Comparison of ENCODE assay signal across 8 cellular contexts in the genomic region with DNA sequence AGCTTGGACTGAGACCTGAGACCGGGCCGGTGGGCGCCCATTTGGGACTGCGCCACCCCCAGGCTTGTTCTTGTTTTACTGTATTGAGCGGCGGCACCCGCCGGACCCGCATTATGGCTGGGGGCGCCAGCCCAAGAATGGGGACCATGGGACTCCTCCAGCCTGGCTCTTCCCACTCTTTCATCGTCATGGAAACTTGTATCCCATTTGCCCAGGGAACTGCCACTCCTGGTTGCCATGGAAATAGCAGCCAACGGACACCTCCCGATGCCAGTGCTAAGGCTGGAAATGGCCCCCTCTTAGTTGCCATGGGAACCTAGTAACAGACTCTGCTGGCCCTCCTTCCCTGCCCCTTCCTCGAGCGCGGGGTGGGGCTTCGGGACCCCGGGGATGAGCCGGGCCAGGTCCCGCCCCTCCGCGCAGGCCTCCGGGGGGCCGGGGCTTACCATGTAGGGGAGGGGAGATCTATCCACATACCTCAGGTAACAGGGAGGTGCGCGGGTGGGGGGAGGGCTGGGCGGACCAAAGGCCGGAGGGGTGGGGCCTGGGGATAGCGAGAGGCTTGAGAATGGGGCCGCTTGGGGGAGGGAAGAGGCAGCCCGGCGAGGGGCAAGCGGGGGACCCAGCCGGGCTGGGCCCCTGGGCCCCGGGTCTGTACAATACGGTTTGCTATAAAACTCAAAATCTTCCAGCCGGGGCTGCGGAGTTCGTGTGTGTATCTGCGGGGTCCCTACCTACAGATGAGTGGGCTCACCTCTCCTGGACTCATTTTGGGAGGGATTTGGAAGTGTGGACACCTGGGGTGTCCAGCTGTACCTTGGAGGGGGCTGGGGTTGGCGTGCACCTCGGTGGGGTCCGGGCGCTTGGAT. TPM values are rescaled to one million over a fixed set of nuclear protein-coding genes. Genes with fewer than 3 reads are reported as not detected.
DNase-seq lines count a peak whose midpoint lies in the region; ATAC-seq and TF ChIP-seq lines count a peak whose summit lies in the region.

No MANE protein-coding gene starts in this region.

- H3K27ac Mint-ChIP-seq in CD4-positive, CD25-positive, alpha-beta regulatory T cell: peak overlapping the region in 1 of 3 donors; percentile 51
- H3K27ac Mint-ChIP-seq in activated naive CD8-positive, alpha-beta T cell treated with anti-CD3 and anti-CD28 coated beads for 36 hours: peak overlapping the region; percentile 42
- H3K27ac Mint-ChIP-seq in neural crest cell (ENCODE audit: unreplicated experiment): peak overlapping the region; percentile 98

- H3K27me3 Mint-ChIP-seq in CD4-positive, CD25-positive, alpha-beta regulatory T cell: no peaks in the 10 kb centered on the region
- H3K27me3 Mint-ChIP-seq in activated naive CD8-positive, alpha-beta T cell treated with anti-CD3 and anti-CD28 coated beads for 36 hours: no peaks in the 10 kb centered on the region
- no peaks in the 10 kb centered on the region for H3K27me3 Mint-ChIP-seq in neural crest cell (ENCODE audit: low read depth)

- DNase-seq in CD4-positive, CD25-positive, alpha-beta regulatory T cell: no peak
- DNase-seq in NCI-H1105 treated with DMSO at 0.1 percent for 48 hours (lab: John Stamatoyannopoulos, UW) (peak; percentile 97), globus pallidus (ENCODE audit: low spot score) (peak; percentile 91), neural crest cell (ENCODE audit: low read depth, low spot score) (peak; percentile 91)
- no peak for DNase-seq in activated naive CD8-positive, alpha-beta T cell treated with anti-CD3 and anti-CD28 coated beads for 36 hours

- H3K4me3 ChIP-seq in CD4-positive, CD25-positive, alpha-beta regulatory T cell (ENCODE audit: low read depth, low read length): no peak overlapping the region

- H3K4me3 Mint-ChIP-seq in CD4-positive, CD25-positive, alpha-beta regulatory T cell: peak overlapping the region; percentile 71 to 93 (median 80)
- H3K4me3 Mint-ChIP-seq in activated naive CD8-positive, alpha-beta T cell treated with anti-CD3 and anti-CD28 coated beads for 36 hours: peak overlapping the region; percentile 89
- H3K4me3 Mint-ChIP-seq in neural crest cell: peak overlapping the region; percentile 94

- H3K36me3 Mint-ChIP-seq in CD4-positive, CD25-positive, alpha-beta regulatory T cell: peaks cover 8% of the 10 kb centered on the region
- peaks cover 14% of the 10 kb centered on the region for H3K36me3 Mint-ChIP-seq in activated naive CD8-positive, alpha-beta T cell treated with anti-CD3 and anti-CD28 coated beads for 36 hours
- peaks cover 13% of the 10 kb centered on the region for H3K36me3 Mint-ChIP-seq in neural crest cell (ENCODE audit: low read depth)

- peaks cover 0 to 23% (median 13%) of the 10 kb centered on the region in 4 donors for H3K4me1 Mint-ChIP-seq in CD4-positive, CD25-positive, alpha-beta regulatory T cell
- peaks cover 11% of the 10 kb centered on the region for H3K4me1 Mint-ChIP-seq in activated naive CD8-positive, alpha-beta T cell treated with anti-CD3 and anti-CD28 coated beads for 36 hours
- H3K4me1 Mint-ChIP-seq in neural crest cell: peaks cover 23% of the 10 kb centered on the region

- peaks cover 27% of the 10 kb centered on the region for H3K4me1 ChIP-seq in CD4-positive, CD25-positive, alpha-beta regulatory T cell (ENCODE audit: control insufficient read depth, insufficient read depth, low read length, poor library complexity, severe bottlenecking)

- H3K36me3 ChIP-seq in CD4-positive, CD25-positive, alpha-beta regulatory T cell (ENCODE audit: control insufficient read depth, insufficient read depth, low read length): peaks cover 3% of the 10 kb centered on the region

- H3K9me3 Mint-ChIP-seq in CD4-positive, CD25-positive, alpha-beta regulatory T cell: no peaks in the 10 kb centered on the region
- no peaks in the 10 kb centered on the region for H3K9me3 Mint-ChIP-seq in activated naive CD8-positive, alpha-beta T cell treated with anti-CD3 and anti-CD28 coated beads for 36 hours
- H3K9me3 Mint-ChIP-seq in neural crest cell: no peaks in the 10 kb centered on the region

- H3K27me3 ChIP-seq in CD4-positive, CD25-positive, alpha-beta regulatory T cell (ENCODE audit: control insufficient read depth, insufficient read depth, low read length): no peaks in the 10 kb centered on the region

- no peak for TF ChIP-seq CTCF in neural crest cell (conservative IDR thresholded peaks at IDR 0.05)

- no peak for ATAC-seq in CD4-positive, CD25-positive, alpha-beta regulatory T cell (ENCODE audit: low read depth in 2 of 2)
- ATAC-seq in GM19395 (IDR thresholded peaks at IDR 0.05; ENCODE audit: unreplicated experiment) (peak; percentile 24), HG02798 (IDR thresholded peaks at IDR 0.05; ENCODE audit: poor library complexity, unreplicated experiment) (no peak), HG03025 (IDR thresholded peaks at IDR 0.05; ENCODE audit: low FRiP score, unreplicated experiment) (no peak)

- no peaks in the 10 kb centered on the region for H3K9me3 ChIP-seq in CD4-positive, CD25-positive, alpha-beta regulatory T cell (ENCODE audit: control insufficient read depth in 2 of 2, low read length in 2 of 2)

- H3K27ac ChIP-seq in CD4-positive, CD25-positive, alpha-beta regulatory T cell (ENCODE audit: insufficient read depth, low read length, poor library complexity, severe bottlenecking): peak overlapping the region; percentile 63

RNA-seq across cellular contexts. Expression of a gene that starts 0.5 kb away (rescaled TPM):
- total RNA-seq in CD4-positive, CD25-positive, alpha-beta regulatory T cell: 7.7 TPM
- 10 to 100 TPM; 30.7 to 34.7 (median 31.7) TPM for polyA plus RNA-seq in CD4-positive, CD25-positive, alpha-beta regulatory T cell
- total RNA-seq in activated naive CD8-positive, alpha-beta T cell treated with anti-CD3 and anti-CD28 coated beads for 36 hours: 1 to 10 TPM; 5.4 to 5.7 TPM
- total RNA-seq in neural crest cell: 7.7 and 8.0 TPM in 2 replicates

RNA-seq across cellular contexts. Expression of a gene that starts 9.2 kb away (rescaled TPM):
- total RNA-seq in CD4-positive, CD25-positive, alpha-beta regulatory T cell: 35.2 TPM
- 1 to 10 TPM in 1 of 4 donors, under 1 TPM in 3; 0.33 to 1.4 (median 0.63) TPM for polyA plus RNA-seq in CD4-positive, CD25-positive, alpha-beta regulatory T cell
- 10 to 100 TPM; 28.5 to 31.7 TPM for total RNA-seq in activated naive CD8-positive, alpha-beta T cell treated with anti-CD3 and anti-CD28 coated beads for 36 hours
- total RNA-seq in neural crest cell: 33.4 and 35.2 TPM in 2 replicates

RNA-seq across cellular contexts. Expression of a gene that starts 24.9 kb away (rescaled TPM):
- 13.0 TPM for total RNA-seq in CD4-positive, CD25-positive, alpha-beta regulatory T cell
- polyA plus RNA-seq in CD4-positive, CD25-positive, alpha-beta regulatory T cell: under 1 TPM in 3 of 4 donors, not detected in 1; 0.14 to 0.21 (median 0.17) TPM
- 10 to 100 TPM; 24.9 to 27.0 TPM for total RNA-seq in activated naive CD8-positive, alpha-beta T cell treated with anti-CD3 and anti-CD28 coated beads for 36 hours
- 78.1 and 84.7 TPM in 2 replicates for total RNA-seq in neural crest cell

RNA-seq across cellular contexts. Expression of a gene that starts 36.7 kb away (rescaled TPM):
- not detected for total RNA-seq in CD4-positive, CD25-positive, alpha-beta regulatory T cell
- polyA plus RNA-seq in CD4-positive, CD25-positive, alpha-beta regulatory T cell: under 1 TPM in 2 of 4 donors, not detected in 2; 0.07 to 0.31 TPM
- total RNA-seq in activated naive CD8-positive, alpha-beta T cell treated with anti-CD3 and anti-CD28 coated beads for 36 hours: 1 to 10 TPM; 1.5 TPM
- 1.9 and 2.3 TPM in 2 replicates for total RNA-seq in neural crest cell

RNA-seq across cellular contexts. Expression of a gene that starts 51.9 kb away (rescaled TPM):
- 0.30 TPM for total RNA-seq in CD4-positive, CD25-positive, alpha-beta regulatory T cell
- not detected for polyA plus RNA-seq in CD4-positive, CD25-positive, alpha-beta regulatory T cell
- total RNA-seq in activated naive CD8-positive, alpha-beta T cell treated with anti-CD3 and anti-CD28 coated beads for 36 hours: under 1 TPM; 0.16 to 0.38 TPM
- total RNA-seq in neural crest cell: 1.6 and 2.6 TPM in 2 replicates

Comparison
In these comparisons a context has a peak if more than half of its experiments do, and no peak if none do; other contexts are left out.
1. DNase-seq: peak in NCI-H1105 treated with DMSO at 0.1 percent for 48 hours (single experiment), globus pallidus (single experiment) and neural crest cell (single experiment); none in CD4-positive, CD25-positive, alpha-beta regulatory T cell (0 of 3) and activated naive CD8-positive, alpha-beta T cell treated with anti-CD3 and anti-CD28 coated beads for 36 hours (single experiment).
2. Peak in every context shown above with its lines, with median percentiles within 50 percentile points of each other: H3K4me3 Mint-ChIP-seq.